1 cellular context compared by ENCODE assay signal in genomic region chr14:106530031-106530422, GRCh38.
TF ChIP-seq lines count a peak whose summit lies in the region.

No MANE protein-coding gene starts in this region.

TF ChIP-seq in GM12878, 131 proteins besides CTCF, POLR2A, EP300 and RAD21 (continued from another document):
- TF ChIP-seq ZNF592 (IDR thresholded peaks at IDR 0.05) (no peak), ZNF384 (IDR thresholded peaks at IDR 0.05; ENCODE audit: borderline replicate concordance, low read depth, low read length) (no peak), ETV6 (conservative IDR thresholded peaks at IDR 0.05 in 1 of 2, IDR thresholded peaks at IDR 0.05 in 1 of 2; ENCODE audit: borderline replicate concordance in 1 of 2, low read depth in 1 of 2) (peak in 1 of 2 experiments; percentile 24; a peak in 1 of 4 replicates), LARP7 (IDR thresholded peaks at IDR 0.05) (no peak), MTA3 (IDR thresholded peaks at IDR 0.05; ENCODE audit: borderline replicate concordance, low read length) (no peak), ZNF687 (IDR thresholded peaks at IDR 0.05) (no peak), RUNX3 (IDR thresholded peaks at IDR 0.05; ENCODE audit: low read length) (peak; percentile 77; the same call in 1 of the 2 replicates), NR2C1 (IDR thresholded peaks at IDR 0.05) (no peak), ZNF207 (IDR thresholded peaks at IDR 0.05; ENCODE audit: borderline replicate concordance) (no peak), PML (IDR thresholded peaks at IDR 0.05; ENCODE audit: low read length) (no peak), CREM (IDR thresholded peaks at IDR 0.05; ENCODE audit: low read depth) (0 out of 2 replicates have a peak, but pooled peaks have one; percentile 23), CREB1 (IDR thresholded peaks at IDR 0.05; ENCODE audit: low read depth) (0 out of 2 replicates have a peak, but pooled peaks have one; percentile 4), CHD4 (IDR thresholded peaks at IDR 0.05) (no peak)
